ENCODE assay signal across 8 cellular contexts in genomic region chr2:101307503-101307902, GRCh38. TPM values are rescaled to one million over a fixed set of nuclear protein-coding genes. Genes with fewer than 3 reads are reported as not detected.
A peak's percentile ranks its signal among the peaks of the same experiment; 100 is the strongest.
DNase-seq lines count a peak whose midpoint lies in the region; ATAC-seq and TF ChIP-seq lines count a peak whose summit lies in the region.

No MANE protein-coding gene starts in this region.

- peak overlapping the region; percentile 77 for H3K4me3 ChIP-seq in BE2C (ENCODE audit: low read depth, low read length)
- peak overlapping the region; percentile 83 for H3K4me3 ChIP-seq in NB4 (ENCODE audit: low read depth, low read length)

- no peak for TF ChIP-seq POLR2A in NB4 (IDR thresholded peaks at IDR 0.05; ENCODE audit: extremely low read depth, insufficient read length)

- DNase-seq in BE2C = no peak
- peak; percentile 24 for DNase-seq in NB4 (ENCODE audit: low read depth)
- no peak for DNase-seq in natural killer cell treated with Interleukin-12 subunit alpha and Interleukin-12 subunit beta and Interleukin-15 and Interleukin-18, amount 100 ng/mL, for 72 hours (ENCODE audit: low spot score)
- no peak for DNase-seq in HCEC 1CT
- DNase-seq in A172 (ENCODE audit: low spot score) = no peak
- no peak for DNase-seq in NCI-H146 (lab: John Stamatoyannopoulos, UW)
- no peak for DNase-seq in occipital lobe (lab: John Stamatoyannopoulos, UW)

- H3K27me3 ChIP-seq in BE2C = no peaks in the 10 kb centered on the region

- H3K4me1 ChIP-seq in BE2C = no peaks in the 10 kb centered on the region; the same call in 1 of the 2 replicates

- H3K27ac ChIP-seq in cingulate gyrus (ENCODE audit: low read depth, low read length) = peak overlapping the region; percentile 80

- peak in 1 of 2 donors; percentile 22 for ATAC-seq in natural killer cell treated with Interleukin-12 subunit alpha and Interleukin-12 subunit beta and Interleukin-15 and Interleukin-18, amount 100 ng/mL, for 72 hours

- H3K36me3 ChIP-seq in BE2C = no peaks in the 10 kb centered on the region; the same call in 1 of the 2 replicates

- no peaks in the 10 kb centered on the region for H3K9me3 Mint-ChIP-seq in natural killer cell treated with Interleukin-12 subunit alpha and Interleukin-12 subunit beta and Interleukin-15 and Interleukin-18, amount 100 ng/mL, for 72 hours

- TF ChIP-seq CTCF in BE2C (IDR thresholded peaks at IDR 0.05; ENCODE audit: low read depth, low read length) (no peak), NB4 (IDR thresholded peaks at IDR 0.05; ENCODE audit: low read depth, low read length) (no peak)

- H3K4me3 Mint-ChIP-seq in natural killer cell treated with Interleukin-12 subunit alpha and Interleukin-12 subunit beta and Interleukin-15 and Interleukin-18, amount 100 ng/mL, for 72 hours = peak overlapping the region; percentile 96

- no peaks in the 10 kb centered on the region for H3K27me3 Mint-ChIP-seq in natural killer cell treated with Interleukin-12 subunit alpha and Interleukin-12 subunit beta and Interleukin-15 and Interleukin-18, amount 100 ng/mL, for 72 hours

- H3K9me3 ChIP-seq in BE2C = no peaks in the 10 kb centered on the region

- peak overlapping the region; percentile 95 for H3K27ac Mint-ChIP-seq in natural killer cell treated with Interleukin-12 subunit alpha and Interleukin-12 subunit beta and Interleukin-15 and Interleukin-18, amount 100 ng/mL, for 72 hours

- H3K4me1 Mint-ChIP-seq in natural killer cell treated with Interleukin-12 subunit alpha and Interleukin-12 subunit beta and Interleukin-15 and Interleukin-18, amount 100 ng/mL, for 72 hours (ENCODE audit: low read depth in 2 of 2) = peaks cover 58 to 66% of the 10 kb centered on the region in 2 donors

- peaks cover 15% of the 10 kb centered on the region for H3K36me3 Mint-ChIP-seq in natural killer cell treated with Interleukin-12 subunit alpha and Interleukin-12 subunit beta and Interleukin-15 and Interleukin-18, amount 100 ng/mL, for 72 hours

RNA-seq across cellular contexts. Expression of gene RNF149, which starts 1.0 kb away (rescaled TPM):
- polyA plus RNA-seq in BE2C (2012; ENCODE audit: insufficient read depth, insufficient read length, low read depth) = 7.9 TPM
- 100 to 1,000 TPM in 1 of 2 donors, 10 to 100 TPM in 1; 85.6 to 123 TPM for total RNA-seq in natural killer cell treated with Interleukin-12 subunit alpha and Interleukin-12 subunit beta and Interleukin-15 and Interleukin-18, amount 100 ng/mL, for 72 hours
- 21.7 and 21.9 TPM in 2 replicates for total RNA-seq in A172 (2014; rRNA removed; shearing (Covaris generic))
- total RNA-seq in occipital lobe = 55.8 TPM

RNA-seq across cellular contexts. Expression of gene CNOT11, which starts 54.8 kb away (rescaled TPM):
- 17.6 TPM for polyA plus RNA-seq in BE2C (2012; ENCODE audit: insufficient read depth, insufficient read length, low read depth)
- 10 to 100 TPM; 51.2 to 53.4 TPM for total RNA-seq in natural killer cell treated with Interleukin-12 subunit alpha and Interleukin-12 subunit beta and Interleukin-15 and Interleukin-18, amount 100 ng/mL, for 72 hours
- total RNA-seq in A172 (2014; rRNA removed; shearing (Covaris generic)) = 61.9 and 68.6 TPM in 2 replicates
- 10.9 TPM for total RNA-seq in occipital lobe
